8 cellular contexts compared by ENCODE assay signal in the genomic region with DNA sequence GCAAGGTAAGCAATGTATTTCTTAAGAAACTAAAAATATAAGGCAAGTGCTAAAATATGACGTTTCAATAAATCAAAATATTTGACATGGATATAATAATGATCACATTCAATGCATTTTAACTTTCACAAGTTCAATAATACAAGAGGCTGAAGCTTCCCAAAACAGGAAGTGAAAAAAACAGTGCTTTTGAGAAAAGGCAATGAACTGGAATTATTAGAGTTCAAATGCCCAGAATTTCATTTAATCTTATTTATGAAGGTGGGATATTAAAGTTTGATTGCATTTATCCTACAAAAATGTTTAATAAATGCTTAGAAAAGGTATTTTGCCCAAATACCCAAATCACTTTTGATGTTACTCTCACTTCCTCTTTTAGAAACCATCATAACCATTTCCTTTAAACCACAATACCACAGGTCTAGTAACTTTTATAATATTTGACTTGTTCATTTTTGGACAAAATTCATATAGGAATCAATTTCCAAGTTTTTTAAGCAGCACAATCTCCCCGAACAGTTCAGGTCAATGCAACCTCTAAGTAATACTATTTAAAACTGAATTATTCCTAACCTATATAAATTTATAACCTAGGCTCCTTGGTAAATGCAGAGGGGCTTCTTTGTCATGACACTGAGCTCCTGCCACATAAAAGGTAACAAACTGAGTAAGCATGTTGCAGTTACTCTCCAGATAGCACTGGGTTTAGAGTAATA. TPM values are rescaled to one million over a fixed set of nuclear protein-coding genes. Genes with fewer than 3 reads are reported as not detected.
DNase-seq lines count a peak whose midpoint lies in the region; ATAC-seq and TF ChIP-seq lines count a peak whose summit lies in the region.

No MANE protein-coding gene starts in this region.

- intact Hi-C loops in CD4-positive, alpha-beta memory T cell (cut with micrococcal nuclease) = loop anchor here (5.0 kb wide), 2 partner anchors 54 to 1144 kb away; a partner anchor contains a TSS
- intact Hi-C loops in prostate gland (cut with DNase I) = loop anchor here (5.0 kb wide), 1 partner anchor 41 kb away; a partner anchor contains a TSS

- peaks cover 12 to 13% of the 10 kb centered on the region in 2 donors for H3K27me3 Mint-ChIP-seq in CD4-positive, alpha-beta memory T cell

- H3K36me3 Mint-ChIP-seq in CD4-positive, alpha-beta memory T cell = no peaks in the 10 kb centered on the region

- no peak overlapping the region for H3K4me3 ChIP-seq in CD4-positive, alpha-beta memory T cell (ENCODE audit: low read length in 2 of 2)
- peak overlapping the region; percentile 82 for H3K4me3 ChIP-seq in astrocyte of the spinal cord (ENCODE audit: low read depth, low read length)
- H3K4me3 ChIP-seq in muscle layer of duodenum (ENCODE audit: low read depth in 1 of 2, low read length in 2 of 2) = peak overlapping the region; percentile 80 to 82
- H3K4me3 ChIP-seq in prostate gland = peak overlapping the region in 1 of 2 donors; percentile 94

- no peak overlapping the region for H3K27ac ChIP-seq in CD4-positive, alpha-beta memory T cell (ENCODE audit: low read depth, low read length)
- H3K27ac ChIP-seq in muscle layer of duodenum (ENCODE audit: low read length) (peak overlapping the region; percentile 95), prostate gland (peak overlapping the region in 1 of 2 donors; percentile 99)

- in situ Hi-C loops in astrocyte of the spinal cord (cut with HindIII; ENCODE audit: low sequenced_read_pairs) = no loop called here

- 36% methylated on average over 2 of the region's 2 CpGs for WGBS in prostate gland

- peak overlapping the region in 7 of 8 donors; percentile 9 to 89 (median 67) for H3K4me3 Mint-ChIP-seq in CD4-positive, alpha-beta memory T cell

- no peaks in the 10 kb centered on the region for H3K36me3 ChIP-seq in CD4-positive, alpha-beta memory T cell (ENCODE audit: insufficient read depth, low read length)
- H3K36me3 ChIP-seq in muscle layer of duodenum (ENCODE audit: control insufficient read depth in 1 of 2, insufficient read depth in 2 of 2, low read length in 2 of 2) (peaks cover 0 to 14% of the 10 kb centered on the region in 2 donors), prostate gland (no peaks in the 10 kb centered on the region)

- no peak for TF ChIP-seq CTCF in astrocyte of the spinal cord (IDR thresholded peaks at IDR 0.05; ENCODE audit: low read depth, low read length)
- TF ChIP-seq CTCF in prostate gland (IDR thresholded peaks at IDR 0.05) = no peak

- H3K27me3 ChIP-seq in CD4-positive, alpha-beta memory T cell (ENCODE audit: insufficient read depth, low read length) = peaks cover 7% of the 10 kb centered on the region
- no peaks in the 10 kb centered on the region for H3K27me3 ChIP-seq in muscle layer of duodenum (ENCODE audit: low read depth, low read length)
- H3K27me3 ChIP-seq in prostate gland (replicated peaks; ENCODE audit: insufficient read depth) = no peaks in the 10 kb centered on the region

- H3K9me3 ChIP-seq in CD4-positive, alpha-beta memory T cell (ENCODE audit: control insufficient read depth in 1 of 2, low read length in 2 of 2) = no peaks in the 10 kb centered on the region
- H3K9me3 ChIP-seq in muscle layer of duodenum (ENCODE audit: control insufficient read depth in 1 of 2, low read length in 2 of 2) = no peaks in the 10 kb centered on the region
- no peaks in the 10 kb centered on the region for H3K9me3 ChIP-seq in prostate gland

- peaks cover 37% of the 10 kb centered on the region for H3K4me1 ChIP-seq in CD4-positive, alpha-beta memory T cell (ENCODE audit: insufficient read depth, low read length)
- H3K4me1 ChIP-seq in muscle layer of duodenum (ENCODE audit: control insufficient read depth in 1 of 2, insufficient read depth in 2 of 2, low read length in 2 of 2) (peaks cover 15 to 47% of the 10 kb centered on the region in 2 donors), prostate gland (replicated peaks) (peaks cover 9% of the 10 kb centered on the region)

- CTCF ChIA-PET in CD4-positive, alpha-beta memory T cell (lab: Charles Lee; ENCODE audit: partially characterized antibody) = interaction anchor here (1.0 kb wide), 1 partner anchor 56 kb away, joined by 3 read pairs; no protein-coding TSS in a partner anchor

- H3K9me3 Mint-ChIP-seq in CD4-positive, alpha-beta memory T cell = peaks cover 0 to 1% (median 0%) of the 10 kb centered on the region in 8 donors

- TF ChIP-seq POLR2A in prostate gland (IDR thresholded peaks at IDR 0.05) = no peak

- ATAC-seq in GM19395 (IDR thresholded peaks at IDR 0.05; ENCODE audit: unreplicated experiment) = peak; percentile 64
- peak; percentile 56 for ATAC-seq in HG03432 (IDR thresholded peaks at IDR 0.05; ENCODE audit: unreplicated experiment)

- H3K4me1 Mint-ChIP-seq in CD4-positive, alpha-beta memory T cell = peaks cover 26 to 38% (median 32%) of the 10 kb centered on the region in 4 donors

- POLR2A ChIA-PET in CD4-positive, alpha-beta memory T cell (lab: Charles Lee; ENCODE audit: partially characterized antibody) = interaction anchor here (1.5 kb wide), 1 partner anchor 42 kb away, joined by 6 read pairs; a partner anchor contains a TSS

- DNase-seq in CD4-positive, alpha-beta memory T cell = peak in 4 of 5 donors; percentile 55 to 66 (median 61)
- no peak for DNase-seq in astrocyte of the spinal cord (ENCODE audit: low read depth, low spot score)
- no peak for DNase-seq in prostate gland (ENCODE audit: low spot score)
- DNase-seq in pons (ENCODE audit: low spot score) = no peak
- no peak for DNase-seq in stimulated activated CD4-positive, alpha-beta T cell treated with anti-CD3 and anti-CD28 coated beads, Interleukin-12 subunit alpha, Interleukin-12 subunit beta, amount 100 ng/mL, for 4 hours

- H3K27ac Mint-ChIP-seq in CD4-positive, alpha-beta memory T cell = peak overlapping the region in 5 of 7 donors; percentile 8 to 90 (median 32)

RNA-seq across cellular contexts. Expression of a gene that starts 2.1 kb away (rescaled TPM):
- total RNA-seq in CD4-positive, alpha-beta memory T cell = 1 to 10 TPM; 4.9 to 6.3 TPM
- 1 to 10 TPM in 1 of 2 donors, under 1 TPM in 1; 0.24 to 1.5 TPM for polyA plus RNA-seq in CD4-positive, alpha-beta memory T cell
- total RNA-seq in prostate gland = 100 to 1,000 TPM in 1 of 2 donors, 10 to 100 TPM in 1; 81.7 to 116 TPM

RNA-seq across cellular contexts. Expression of a gene that starts 42.4 kb away (rescaled TPM):
- total RNA-seq in CD4-positive, alpha-beta memory T cell = 1 to 10 TPM; 3.3 to 3.7 TPM
- 1 to 10 TPM in 1 of 2 donors, under 1 TPM in 1; 0.49 to 1.4 TPM for polyA plus RNA-seq in CD4-positive, alpha-beta memory T cell
- 1 to 10 TPM; 2.1 to 2.5 TPM for total RNA-seq in prostate gland

Comparison
In these comparisons a context has a peak if more than half of its experiments do, and no peak if none do; other contexts are left out.
1. DNase-seq: peak in CD4-positive, alpha-beta memory T cell (4 of 5); none in astrocyte of the spinal cord (single experiment), prostate gland (single experiment), pons (single experiment) and stimulated activated CD4-positive, alpha-beta T cell treated with anti-CD3 and anti-CD28 coated beads, Interleukin-12 subunit alpha, Interleukin-12 subunit beta, amount 100 ng/mL, for 4 hours (single experiment).
2. H3K4me3 ChIP-seq: peak in astrocyte of the spinal cord (single experiment) and muscle layer of duodenum (2 of 2); none in CD4-positive, alpha-beta memory T cell (0 of 2).
3. RNA of a gene that starts 2.1 kb away (total RNA-seq): 81.7 to 116 TPM in prostate gland; 4.9 to 6.3 TPM in CD4-positive, alpha-beta memory T cell; every median in the first group is over 10 times any median in the second.